ENCODE assay signal across 16 cellular contexts in genomic region chr2:167177196-167177595, GRCh38.
DNase-seq lines count a peak whose midpoint lies in the region; FAIRE-seq and TF ChIP-seq lines count a peak whose summit lies in the region.
"Had no signal": no experiment of that assay in that cellular context is flagged by ENCODE, and none has a peak within 500 bp of the region (broad histone marks: within the 10 kb centered on the region; RNA-seq: fewer than 3 reads in every experiment).

No MANE protein-coding gene starts in this region.

- H3K9me3 ChIP-seq in GM23248 (ENCODE audit: low read depth), result no peaks in the 10 kb centered on the region
- H3K9me3 ChIP-seq in fibroblast of lung (ENCODE audit: control insufficient read depth, insufficient read depth, low read depth, low read length), result no peaks in the 10 kb centered on the region
- H3K9me3 ChIP-seq in sigmoid colon, result peaks cover 0 to 4% (median 0%) of the 10 kb centered on the region in 4 donors
- H3K9me3 ChIP-seq: BE2C had no signal

- H3K79me2 ChIP-seq in GM23248 (ENCODE audit: insufficient read depth) (no peaks in the 10 kb centered on the region), fibroblast of lung (ENCODE audit: control insufficient read depth, insufficient read depth, low read length) (no peaks in the 10 kb centered on the region)

- peak overlapping the region; percentile 15; the same call in 1 of the 2 replicates for H3K4me3 ChIP-seq in GM23248
- H3K4me3 ChIP-seq in fibroblast of lung (replicated peaks in 1 of 4; ENCODE audit: control extremely low read depth in 1 of 4, insufficient read depth in 1 of 4, low read depth in 3 of 4, low read length in 4 of 4), result no peak overlapping the region
- H3K4me3 ChIP-seq in sigmoid colon, result no peak overlapping the region
- H3K4me3 ChIP-seq: K562 had no signal

- H4K20me1 ChIP-seq in GM23248 (ENCODE audit: insufficient read depth), result no peaks in the 10 kb centered on the region
- H4K20me1 ChIP-seq in fibroblast of lung (ENCODE audit: control insufficient read depth, extremely low read depth, insufficient read depth, low read length), result no peaks in the 10 kb centered on the region

- H2AFZ ChIP-seq in GM23248 (peak overlapping the region; percentile 73), fibroblast of lung (ENCODE audit: low read length) (no peak overlapping the region)

- H3K9me3 Mint-ChIP-seq in osteocyte (ENCODE audit: unreplicated experiment), result peaks cover 5% of the 10 kb centered on the region

- H3K9me2 ChIP-seq in GM23248 (ENCODE audit: insufficient read depth), result no peaks in the 10 kb centered on the region

- intact Hi-C loops in sigmoid colon (cut with DNase I), result no loop called here

- TF ChIP-seq POLR2A in GM12892 (IDR thresholded peaks at IDR 0.05; ENCODE audit: low read depth, low read length), result no peak
- no peak for TF ChIP-seq POLR2A in sigmoid colon (IDR thresholded peaks at IDR 0.05)

- DNase-seq in GM23248, result peak; percentile 36
- peak; percentile 7 for DNase-seq in amniotic epithelial cell (ENCODE audit: low read depth)
- peak; percentile 15 to 67 for DNase-seq in fibroblast of lung (ENCODE audit: low read depth in 2 of 2)
- DNase-seq in osteocyte (ENCODE audit: extremely low spot score, unreplicated experiment), result no peak
- no peak for DNase-seq in DMS114 treated with DMSO at 0.1 percent for 48 hours (lab: John Stamatoyannopoulos, UW; ENCODE audit: unreplicated experiment)
- no peak for DNase-seq in GM12892 (ENCODE audit: insufficient read length)
- no peak for DNase-seq in amygdala (lab: John Stamatoyannopoulos, UW)
- no peak for DNase-seq in sigmoid colon
- DNase-seq: BE2C; CD4-positive, alpha-beta memory T cell; DND-41; NCI-H1092; NCI-H1694; PC-3 had no signal

- in situ Hi-C loops in GM23248 (cut with MboI), result no loop called here

- H3K27me3 ChIP-seq in GM23248 (replicated peaks; ENCODE audit: insufficient read depth) (no peaks in the 10 kb centered on the region), fibroblast of lung (ENCODE audit: control insufficient read depth, insufficient read depth, low read length) (no peaks in the 10 kb centered on the region), sigmoid colon (no peaks in the 10 kb centered on the region)
- H3K27me3 ChIP-seq: BE2C had no signal

- no peaks in the 10 kb centered on the region for H3K36me3 ChIP-seq in GM23248 (ENCODE audit: low read depth)
- H3K36me3 ChIP-seq in fibroblast of lung (ENCODE audit: control insufficient read depth, insufficient read depth, low read length), result no peaks in the 10 kb centered on the region
- no peaks in the 10 kb centered on the region for H3K36me3 ChIP-seq in sigmoid colon
- H3K36me3 ChIP-seq: BE2C had no signal

- H3K4me2 ChIP-seq in GM23248 (ENCODE audit: unreplicated experiment) (peak overlapping the region; percentile 62), fibroblast of lung (ENCODE audit: extremely low read depth, insufficient read depth, low read length) (no peak overlapping the region)

- no peaks in the 10 kb centered on the region for H3K27me3 Mint-ChIP-seq in osteocyte (ENCODE audit: unreplicated experiment)
- H3K27me3 Mint-ChIP-seq: CD4-positive, alpha-beta memory T cell had no signal

- H3K4me3 Mint-ChIP-seq in osteocyte (ENCODE audit: unreplicated experiment), result no peak overlapping the region
- H3K4me3 Mint-ChIP-seq: CD4-positive, alpha-beta memory T cell had no signal

- H3K36me3 Mint-ChIP-seq in osteocyte (ENCODE audit: unreplicated experiment), result peaks cover 1% of the 10 kb centered on the region
- H3K36me3 Mint-ChIP-seq: CD4-positive, alpha-beta memory T cell had no signal

- H3K4me1 ChIP-seq in GM23248 (ENCODE audit: insufficient read depth), result peaks cover 40% of the 10 kb centered on the region
- H3K4me1 ChIP-seq in fibroblast of lung (ENCODE audit: control insufficient read depth, extremely low read depth, insufficient read depth, low read length), result peaks cover 3% of the 10 kb centered on the region
- no peaks in the 10 kb centered on the region for H3K4me1 ChIP-seq in sigmoid colon
- H3K4me1 ChIP-seq: BE2C had no signal

- FAIRE-seq in GM12892 (lab: Jason Lieb, UNC), result no peak
- FAIRE-seq: D721Med, K562 had no signal

- H3K4me1 Mint-ChIP-seq in osteocyte (ENCODE audit: unreplicated experiment), result peaks cover 20% of the 10 kb centered on the region
- H3K4me1 Mint-ChIP-seq: CD4-positive, alpha-beta memory T cell had no signal

- TF ChIP-seq CTCF in fibroblast of lung (conservative IDR thresholded peaks at IDR 0.05 in 1 of 2, IDR thresholded peaks at IDR 0.05 in 1 of 2; ENCODE audit: low read depth in 1 of 2, low read length in 2 of 2), result no peak
- TF ChIP-seq CTCF in osteocyte (IDR thresholded peaks at IDR 0.05), result no peak
- TF ChIP-seq CTCF in sigmoid colon (IDR thresholded peaks at IDR 0.05), result no peak

- peaks cover 8% of the 10 kb centered on the region; the same call in 1 of the 2 replicates for H3F3A ChIP-seq in GM23248 (ENCODE audit: insufficient read depth)

- H3K27ac ChIP-seq in GM23248, result no peak overlapping the region
- H3K27ac ChIP-seq in fibroblast of lung (ENCODE audit: insufficient read depth, low read length), result no peak overlapping the region
- H3K27ac ChIP-seq in sigmoid colon, result no peak overlapping the region

- peak overlapping the region; percentile 45 for H3K27ac Mint-ChIP-seq in osteocyte (ENCODE audit: unreplicated experiment)
- H3K27ac Mint-ChIP-seq: CD4-positive, alpha-beta memory T cell had no signal

- TF ChIP-seq EP300 in sigmoid colon (IDR thresholded peaks at IDR 0.05), result no peak

- H3K9ac ChIP-seq in GM23248, result no peak overlapping the region
- H3K9ac ChIP-seq in fibroblast of lung (ENCODE audit: insufficient read depth, low read length), result no peak overlapping the region

Comparison
In these comparisons a context has a peak if more than half of its experiments do, and no peak if none do; other contexts are left out.
1. DNase-seq: peak in GM23248 (single experiment), amniotic epithelial cell (single experiment) and fibroblast of lung (2 of 2); none in osteocyte (single experiment), DMS114 treated with DMSO at 0.1 percent for 48 hours (single experiment), GM12892 (single experiment), amygdala (0 of 56) and sigmoid colon (single experiment).